In genomic region chr17:4808378-4808767, GRCh38 we compare ENCODE assay signal across 11 cellular contexts. TPM values are rescaled to one million over a fixed set of nuclear protein-coding genes. Genes with fewer than 3 reads are reported as not detected.
DNase-seq lines count a peak whose midpoint lies in the region; ATAC-seq and TF ChIP-seq lines count a peak whose summit lies in the region.
"Had no signal": no experiment of that assay in that cellular context is flagged by ENCODE, and none has a peak within 500 bp of the region (broad histone marks: within the 10 kb centered on the region; RNA-seq: fewer than 3 reads in every experiment).

No MANE protein-coding gene starts in this region.

- H3K27ac Mint-ChIP-seq in GM23338, result no peak overlapping the region
- no peak overlapping the region for H3K27ac Mint-ChIP-seq in activated T-helper 17 cell treated with anti-CD3 and anti-CD28 coated beads, Interleukin-2, amount 50 U/mL, for 72 hours

- H3K36me3 ChIP-seq in GM23338 (ENCODE audit: insufficient read depth), result peaks cover 14% of the 10 kb centered on the region

- H3K4me3 ChIP-seq in GM23338, result no peak overlapping the region

- DNase-seq in GM23338 (ENCODE audit: low spot score) (no peak), left cardiac atrium (peak; percentile 48), putamen (ENCODE audit: low spot score) (peak; percentile 39), HPDE6-E6E7 (ENCODE audit: extremely low spot score) (no peak), omental fat pad (ENCODE audit: low spot score) (no peak)

- no peaks in the 10 kb centered on the region; the same call in 1 of the 2 replicates for H4K20me1 ChIP-seq in GM23338 (replicated peaks; ENCODE audit: insufficient read depth)

- 0 out of 4 replicates have a peak, but pooled peaks of 1 of the 2 experiments have one; percentile 14 for TF ChIP-seq CTCF in GM23338 (conservative IDR thresholded peaks at IDR 0.05; ENCODE audit: low read depth in 2 of 2)
- TF ChIP-seq CTCF in omental fat pad (IDR thresholded peaks at IDR 0.05), result no peak

- peaks cover 6% of the 10 kb centered on the region for H3K4me1 ChIP-seq in GM23338 (ENCODE audit: insufficient read depth)

- H3F3A ChIP-seq in GM23338 (replicated peaks; ENCODE audit: low read depth), result no peaks in the 10 kb centered on the region

- H3K9me2 ChIP-seq in GM23338 (ENCODE audit: insufficient read depth), result no peaks in the 10 kb centered on the region

- no peaks in the 10 kb centered on the region for H3K79me2 ChIP-seq in GM23338 (replicated peaks; ENCODE audit: insufficient read depth)

- intact Hi-C loops in left cardiac atrium (cut with DNase I), result no loop called here

- H3K4me2 ChIP-seq in GM23338, result no peak overlapping the region; the same call in 1 of the 2 replicates

- H3K9me3 Mint-ChIP-seq in GM23338, result peaks cover 3% of the 10 kb centered on the region; the same call in 2 of the 3 replicates
- H3K9me3 Mint-ChIP-seq in activated T-helper 17 cell treated with anti-CD3 and anti-CD28 coated beads, Interleukin-2, amount 50 U/mL, for 72 hours, result no peaks in the 10 kb centered on the region

- H3K27me3 ChIP-seq in GM23338 (ENCODE audit: insufficient read depth), result no peaks in the 10 kb centered on the region
- H3K27me3 ChIP-seq: SJSA1, tibial artery had no signal

- peaks cover 19% of the 10 kb centered on the region for H3K27me3 Mint-ChIP-seq in GM23338 (ENCODE audit: insufficient read depth, low read depth, poor library complexity)
- no peaks in the 10 kb centered on the region for H3K27me3 Mint-ChIP-seq in activated T-helper 17 cell treated with anti-CD3 and anti-CD28 coated beads, Interleukin-2, amount 50 U/mL, for 72 hours

- peak overlapping the region; percentile 91 for H3K4me3 Mint-ChIP-seq in GM23338
- H3K4me3 Mint-ChIP-seq in activated T-helper 17 cell treated with anti-CD3 and anti-CD28 coated beads, Interleukin-2, amount 50 U/mL, for 72 hours, result peak overlapping the region; percentile 70

- H2AFZ ChIP-seq in GM23338, result no peak overlapping the region

- no peak overlapping the region for H3K27ac ChIP-seq in GM23338 (ENCODE audit: low read depth)
- H3K27ac ChIP-seq: SJSA1 had no signal

- H3K4me1 Mint-ChIP-seq in GM23338, result peaks cover 8% of the 10 kb centered on the region; the same call in 2 of the 3 replicates
- H3K4me1 Mint-ChIP-seq in activated T-helper 17 cell treated with anti-CD3 and anti-CD28 coated beads, Interleukin-2, amount 50 U/mL, for 72 hours, result peaks cover 9% of the 10 kb centered on the region

- ATAC-seq in GM23338 (peak; percentile 2; the same call in 1 of the 3 replicates), left cardiac atrium (peak; percentile 12 to 40), GM18909 (IDR thresholded peaks at IDR 0.05; ENCODE audit: poor library complexity, unreplicated experiment) (no peak), omental fat pad (ENCODE audit: low FRiP score) (no peak), GM18498 (IDR thresholded peaks at IDR 0.05; ENCODE audit: unreplicated experiment) (no peak)
- no peak for ATAC-seq in activated T-helper 17 cell treated with anti-CD3 and anti-CD28 coated beads, Interleukin-2, amount 50 U/mL, for 72 hours (replicated peaks)
- ATAC-seq: GM12878 had no signal

- H3K36me3 Mint-ChIP-seq in GM23338 (ENCODE audit: low read depth), result peaks cover 21% of the 10 kb centered on the region
- peaks cover 16% of the 10 kb centered on the region for H3K36me3 Mint-ChIP-seq in activated T-helper 17 cell treated with anti-CD3 and anti-CD28 coated beads, Interleukin-2, amount 50 U/mL, for 72 hours (ENCODE audit: low read depth)

TF ChIP-seq in GM23338, 12 proteins besides CTCF, POLR2A, EP300 and RAD21:
- TF ChIP-seq CREB1 (CRISPR knock-in tag; IDR thresholded peaks at IDR 0.05; ENCODE audit: low read depth), result no peak

RNA-seq across cellular contexts. Expression of gene PLD2, which starts 1.4 kb away (rescaled TPM):
- total RNA-seq in GM23338 (2014; rRNA removed; shearing (Covaris generic)), result 49.9 and 55.9 TPM in 2 replicates
- 20.2 and 22.1 TPM in 2 replicates for polyA plus RNA-seq in GM23338 (2016; fragmentation: Nextera tagmentation; extraction: Ambion mirVana)
- 10 to 100 TPM; 23.3 to 35.0 TPM for total RNA-seq in activated T-helper 17 cell treated with anti-CD3 and anti-CD28 coated beads, Interleukin-2, amount 50 U/mL, for 72 hours
- total RNA-seq in left cardiac atrium, result 10 to 100 TPM; 14.7 to 14.9 TPM
- total RNA-seq in omental fat pad, result 10 to 100 TPM; 20.8 to 29.2 (median 24.3) TPM

RNA-seq across cellular contexts. Expression of gene PSMB6, which starts 12.4 kb away (rescaled TPM):
- total RNA-seq in GM23338 (2014; rRNA removed; shearing (Covaris generic)), result 266 and 302 TPM in 2 replicates
- 465 and 502 TPM in 2 replicates for polyA plus RNA-seq in GM23338 (2016; fragmentation: Nextera tagmentation; extraction: Ambion mirVana)
- total RNA-seq in activated T-helper 17 cell treated with anti-CD3 and anti-CD28 coated beads, Interleukin-2, amount 50 U/mL, for 72 hours, result 100 to 1,000 TPM in 1 of 2 donors, 10 to 100 TPM in 1; 91.0 to 169 TPM
- 100 to 1,000 TPM; 145 to 147 TPM for total RNA-seq in left cardiac atrium
- 100 to 1,000 TPM; 109 to 164 (median 150) TPM for total RNA-seq in omental fat pad

RNA-seq across cellular contexts. Expression of gene GLTPD2, which starts 19.6 kb away (rescaled TPM):
- total RNA-seq in GM23338 (2014; rRNA removed; shearing (Covaris generic)), result 1.3 TPM in 1 of 2 replicates, not detected in the other
- polyA plus RNA-seq in GM23338 (2016; fragmentation: Nextera tagmentation; extraction: Ambion mirVana), result 0.33 and 0.47 TPM in 2 replicates
- not detected for total RNA-seq in activated T-helper 17 cell treated with anti-CD3 and anti-CD28 coated beads, Interleukin-2, amount 50 U/mL, for 72 hours
- total RNA-seq in left cardiac atrium, result not detected
- not detected for total RNA-seq in omental fat pad
- total RNA-seq: SJSA1 had no signal

RNA-seq across cellular contexts. Expression of gene VMO1, which starts 22.2 kb away (rescaled TPM):
- 0.38 TPM in 1 of 2 replicates, not detected in the other for total RNA-seq in GM23338 (2014; rRNA removed; shearing (Covaris generic))
- polyA plus RNA-seq in GM23338 (2016; fragmentation: Nextera tagmentation; extraction: Ambion mirVana), result 0.40 and 0.47 TPM in 2 replicates
- not detected for total RNA-seq in activated T-helper 17 cell treated with anti-CD3 and anti-CD28 coated beads, Interleukin-2, amount 50 U/mL, for 72 hours
- total RNA-seq in left cardiac atrium (1 to 10 TPM in 1 of 2 donors, under 1 TPM in 1; 0.81 to 1.1 TPM), omental fat pad (10 to 100 TPM in 1 of 4 donors, 1 to 10 TPM in 3; 2.1 to 13.1 (median 8.4) TPM)
- total RNA-seq: SJSA1 had no signal

Comparison
In these comparisons a context has a peak if more than half of its experiments do, and no peak if none do; other contexts are left out.
1. ATAC-seq: peak in GM23338 (single experiment) and left cardiac atrium (2 of 2); none in activated T-helper 17 cell treated with anti-CD3 and anti-CD28 coated beads, Interleukin-2, amount 50 U/mL, for 72 hours (single experiment), GM18909 (single experiment), omental fat pad (single experiment) and GM18498 (single experiment).
2. DNase-seq: peak in left cardiac atrium (single experiment) and putamen (single experiment); none in GM23338 (single experiment), HPDE6-E6E7 (single experiment) and omental fat pad (single experiment).